ENCODE assay signal across 9 cellular contexts in genomic region chr3:187367561-187368103, GRCh38. TPM values are rescaled to one million over a fixed set of nuclear protein-coding genes. Genes with fewer than 3 reads are reported as not detected.
DNase-seq lines count a peak whose midpoint lies in the region; ATAC-seq and TF ChIP-seq lines count a peak whose summit lies in the region.
"Had no signal": no experiment of that assay in that cellular context is flagged by ENCODE, and none has a peak within 500 bp of the region (broad histone marks: within the 10 kb centered on the region; RNA-seq: fewer than 3 reads in every experiment).

No MANE protein-coding gene starts in this region.

- H3K27me3 ChIP-seq in CD8-positive, alpha-beta T cell (ENCODE audit: insufficient read depth, low read length): no peaks in the 10 kb centered on the region
- H3K27me3 ChIP-seq in PC-9 (ENCODE audit: insufficient read depth, low read depth) (peaks cover 4% of the 10 kb centered on the region; the same call in 1 of the 2 replicates), colonic mucosa (no peaks in the 10 kb centered on the region), osteoblast (ENCODE audit: insufficient read depth, low read length) (peaks cover 3% of the 10 kb centered on the region), GM23338 (ENCODE audit: insufficient read depth) (no peaks in the 10 kb centered on the region)

- peak overlapping the region; percentile 100 for H3K4me3 Mint-ChIP-seq in CD8-positive, alpha-beta T cell
- H3K4me3 Mint-ChIP-seq in GM23338: no peak overlapping the region

- H3K27ac ChIP-seq in CD8-positive, alpha-beta T cell (ENCODE audit: low read depth, low read length): peak overlapping the region; percentile 77
- no peak overlapping the region for H3K27ac ChIP-seq in PC-9
- H3K27ac ChIP-seq in colonic mucosa: peak overlapping the region; percentile 86
- peak overlapping the region; percentile 76 for H3K27ac ChIP-seq in osteoblast (ENCODE audit: low read depth, low read length)
- no peak overlapping the region for H3K27ac ChIP-seq in GM23338 (ENCODE audit: low read depth)
- H3K27ac ChIP-seq: HL-60 had no signal

- no peaks in the 10 kb centered on the region for H3K79me2 ChIP-seq in PC-9 (ENCODE audit: low read depth)
- no peaks in the 10 kb centered on the region for H3K79me2 ChIP-seq in osteoblast (ENCODE audit: insufficient read depth, low read length)
- H3K79me2 ChIP-seq in GM23338 (replicated peaks; ENCODE audit: insufficient read depth): no peaks in the 10 kb centered on the region

- H3K27me3 Mint-ChIP-seq in CD8-positive, alpha-beta T cell (ENCODE audit: low read depth): no peaks in the 10 kb centered on the region
- peaks cover 7% of the 10 kb centered on the region for H3K27me3 Mint-ChIP-seq in GM23338 (ENCODE audit: insufficient read depth, low read depth, poor library complexity)

- ATAC-seq in CD8-positive, alpha-beta T cell: peak; percentile 21
- ATAC-seq in GM23338 (no peak), GM21381 (IDR thresholded peaks at IDR 0.05; ENCODE audit: unreplicated experiment) (no peak)

- peak overlapping the region; percentile 99 for H3K27ac Mint-ChIP-seq in CD8-positive, alpha-beta T cell
- no peak overlapping the region for H3K27ac Mint-ChIP-seq in GM23338

- peaks cover 22% of the 10 kb centered on the region for H3K36me3 ChIP-seq in CD8-positive, alpha-beta T cell (ENCODE audit: insufficient read depth, low read length)
- H3K36me3 ChIP-seq in PC-9 (ENCODE audit: low read depth): no peaks in the 10 kb centered on the region
- H3K36me3 ChIP-seq in colonic mucosa: no peaks in the 10 kb centered on the region
- no peaks in the 10 kb centered on the region for H3K36me3 ChIP-seq in osteoblast (ENCODE audit: insufficient read depth, low read length)
- H3K36me3 ChIP-seq in GM23338 (ENCODE audit: insufficient read depth): no peaks in the 10 kb centered on the region; the same call in 1 of the 2 replicates

- DNase-seq in CD8-positive, alpha-beta T cell: peak in 4 of 7 experiments; percentile 8 to 55 (median 18)
- no peak for DNase-seq in PC-9
- no peak for DNase-seq in colonic mucosa
- DNase-seq in osteoblast (ENCODE audit: insufficient read length, low spot score, missing footprints): no peak
- no peak for DNase-seq in NCI-H446 treated with DMSO at 0.1 percent for 48 hours (lab: John Stamatoyannopoulos, UW)
- no peak for DNase-seq in GM23338 (ENCODE audit: low spot score)
- DNase-seq in AG20443 (ENCODE audit: low spot score): no peak

- no TSS peak for BruUV-seq in PC-9 (replicated peaks; lab: Mats Ljungman, UMichigan)

- H3F3A ChIP-seq in PC-9 (ENCODE audit: insufficient read depth, low read depth) (no peaks in the 10 kb centered on the region), GM23338 (replicated peaks; ENCODE audit: low read depth) (no peaks in the 10 kb centered on the region)

- peak overlapping the region; percentile 68 to 91 for H3K9ac ChIP-seq in colonic mucosa (ENCODE audit: low read depth in 2 of 2, low read length in 2 of 2)

- no peak for TF ChIP-seq CTCF in CD8-positive, alpha-beta T cell (IDR thresholded peaks at IDR 0.05)
- TF ChIP-seq CTCF in PC-9 (conservative IDR thresholded peaks at IDR 0.05) (no peak), colonic mucosa (IDR thresholded peaks at IDR 0.05) (no peak), osteoblast (IDR thresholded peaks at IDR 0.05; ENCODE audit: extremely low read depth, low read depth, low read length) (no peak), GM23338 (conservative IDR thresholded peaks at IDR 0.05; ENCODE audit: low read depth in 2 of 2) (no peak)

- peak overlapping the region; percentile 64 for H3K4me3 ChIP-seq in CD8-positive, alpha-beta T cell (ENCODE audit: low read depth, low read length)
- H3K4me3 ChIP-seq in PC-9 (no peak overlapping the region), colonic mucosa (peak overlapping the region; percentile 41), osteoblast (ENCODE audit: insufficient read depth, low read length) (peak overlapping the region; percentile 74), GM23338 (no peak overlapping the region)

- H3K36me3 Mint-ChIP-seq in CD8-positive, alpha-beta T cell: peaks cover 41% of the 10 kb centered on the region
- peaks cover 9% of the 10 kb centered on the region; the same call in 1 of the 3 replicates for H3K36me3 Mint-ChIP-seq in GM23338 (ENCODE audit: low read depth)

- peak overlapping the region; percentile 58 for H3K4me2 ChIP-seq in PC-9
- peak overlapping the region; percentile 94 for H3K4me2 ChIP-seq in osteoblast (ENCODE audit: insufficient read depth, low read length)
- H3K4me2 ChIP-seq in GM23338: no peak overlapping the region

- H3K9me3 Mint-ChIP-seq in CD8-positive, alpha-beta T cell: no peaks in the 10 kb centered on the region
- no peaks in the 10 kb centered on the region; the same call in 2 of the 3 replicates for H3K9me3 Mint-ChIP-seq in GM23338

- peaks cover 12% of the 10 kb centered on the region for H3K4me1 ChIP-seq in CD8-positive, alpha-beta T cell (ENCODE audit: insufficient read depth, low read length)
- H3K4me1 ChIP-seq in PC-9 (replicated peaks; ENCODE audit: insufficient read depth) (no peaks in the 10 kb centered on the region), colonic mucosa (no peaks in the 10 kb centered on the region), osteoblast (ENCODE audit: insufficient read depth, low read length) (peaks cover 10% of the 10 kb centered on the region), GM23338 (ENCODE audit: insufficient read depth) (peaks cover 17% of the 10 kb centered on the region)

- CTCF ChIA-PET in CD8-positive, alpha-beta T cell (lab: Charles Lee): no interaction called here
- CTCF ChIA-PET in PC-9 (lab: Charles Lee): interaction anchor here (0.7 to 0.8 kb wide), 2 partner anchors 254 to 265 kb away, joined by 4 read pairs; no protein-coding TSS in a partner anchor

- H3K9me3 ChIP-seq in CD8-positive, alpha-beta T cell (ENCODE audit: low read length): no peaks in the 10 kb centered on the region
- H3K9me3 ChIP-seq in PC-9 (ENCODE audit: insufficient read depth, low read depth): no peaks in the 10 kb centered on the region
- no peaks in the 10 kb centered on the region for H3K9me3 ChIP-seq in colonic mucosa
- no peaks in the 10 kb centered on the region for H3K9me3 ChIP-seq in osteoblast (ENCODE audit: low read depth, low read length)

- H2AFZ ChIP-seq in PC-9 (peak overlapping the region; percentile 74; the same call in 1 of the 2 replicates), osteoblast (ENCODE audit: low read length) (peak overlapping the region; percentile 98), GM23338 (no peak overlapping the region)

- H4K20me1 ChIP-seq in PC-9 (ENCODE audit: insufficient read depth): no peaks in the 10 kb centered on the region
- H4K20me1 ChIP-seq in osteoblast (ENCODE audit: insufficient read depth, low read length): no peaks in the 10 kb centered on the region
- no peaks in the 10 kb centered on the region for H4K20me1 ChIP-seq in GM23338 (replicated peaks; ENCODE audit: insufficient read depth)

- POLR2A ChIA-PET in CD8-positive, alpha-beta T cell (lab: Charles Lee): interaction anchor here (0.8 to 1.7 kb wide), 2 partner anchors 9 to 13 kb away, joined by 3 to 6 read pairs; no protein-coding TSS in a partner anchor
- POLR2A ChIA-PET in PC-9 (lab: Charles Lee; ENCODE audit: unreplicated experiment): interaction anchor here (0.6 kb wide), 2 partner anchors 798 to 1963 kb away, joined by 3 to 5 read pairs; no protein-coding TSS in a partner anchor

- peaks cover 21% of the 10 kb centered on the region for H3K4me1 Mint-ChIP-seq in CD8-positive, alpha-beta T cell (ENCODE audit: low read depth)
- H3K4me1 Mint-ChIP-seq in GM23338: peaks cover 15% of the 10 kb centered on the region

- intact Hi-C loops in CD8-positive, alpha-beta T cell (cut with DNase I, micrococcal nuclease): loop anchor here in 1 of 2 experiments (5.0 kb wide), 1 partner anchor 235 kb away; no protein-coding TSS in a partner anchor
- intact Hi-C loops in PC-9 (cut with micrococcal nuclease; ENCODE audit: unreplicated experiment) (no loop called here), colonic mucosa (cut with DNase I) (no loop called here)

- H3K9me2 ChIP-seq in PC-9 (ENCODE audit: insufficient read depth): no peaks in the 10 kb centered on the region
- peaks cover 20% of the 10 kb centered on the region; the same call in 1 of the 2 replicates for H3K9me2 ChIP-seq in GM23338 (ENCODE audit: insufficient read depth)

TF ChIP-seq in GM23338, 12 proteins besides CTCF, POLR2A, EP300 and RAD21:
- TF ChIP-seq REST (IDR thresholded peaks at IDR 0.05; ENCODE audit: unreplicated experiment): no peak
- TF ChIP-seq ZNF331 (CRISPR knock-in tag; IDR thresholded peaks at IDR 0.05; ENCODE audit: low read depth): no peak

RNA-seq across cellular contexts. Expression of gene RTP4, which starts 0.6 kb away (rescaled TPM):
- 1 to 10 TPM; 1.1 to 1.5 TPM for total RNA-seq in CD8-positive, alpha-beta T cell
- total RNA-seq in PC-9 (2021) (0.90 and 3.2 TPM in 2 replicates), colonic mucosa (1 to 10 TPM; 4.3 to 5.3 TPM), osteoblast (2.7 and 4.0 TPM in 2 replicates)
- not detected in 2 replicates for total RNA-seq in GM23338 (2014; rRNA removed; shearing (Covaris generic))
- not detected in 2 replicates for polyA plus RNA-seq in GM23338 (2016; fragmentation: Nextera tagmentation; extraction: Ambion mirVana)

Comparison
In these comparisons a context has a peak if more than half of its experiments do, and no peak if none do; other contexts are left out.
1. DNase-seq: peak in CD8-positive, alpha-beta T cell (4 of 7); none in PC-9 (0 of 2), colonic mucosa (single experiment), osteoblast (single experiment), NCI-H446 treated with DMSO at 0.1 percent for 48 hours (single experiment), GM23338 (single experiment) and AG20443 (single experiment).
2. H3K27ac ChIP-seq: peak in CD8-positive, alpha-beta T cell (single experiment), colonic mucosa (single experiment) and osteoblast (single experiment); none in PC-9 (single experiment) and GM23338 (single experiment).
3. H3K4me3 ChIP-seq: peak in CD8-positive, alpha-beta T cell (single experiment), colonic mucosa (single experiment) and osteoblast (single experiment); none in PC-9 (single experiment) and GM23338 (single experiment).